1 cellular context compared by ENCODE assay signal in the genomic region with DNA sequence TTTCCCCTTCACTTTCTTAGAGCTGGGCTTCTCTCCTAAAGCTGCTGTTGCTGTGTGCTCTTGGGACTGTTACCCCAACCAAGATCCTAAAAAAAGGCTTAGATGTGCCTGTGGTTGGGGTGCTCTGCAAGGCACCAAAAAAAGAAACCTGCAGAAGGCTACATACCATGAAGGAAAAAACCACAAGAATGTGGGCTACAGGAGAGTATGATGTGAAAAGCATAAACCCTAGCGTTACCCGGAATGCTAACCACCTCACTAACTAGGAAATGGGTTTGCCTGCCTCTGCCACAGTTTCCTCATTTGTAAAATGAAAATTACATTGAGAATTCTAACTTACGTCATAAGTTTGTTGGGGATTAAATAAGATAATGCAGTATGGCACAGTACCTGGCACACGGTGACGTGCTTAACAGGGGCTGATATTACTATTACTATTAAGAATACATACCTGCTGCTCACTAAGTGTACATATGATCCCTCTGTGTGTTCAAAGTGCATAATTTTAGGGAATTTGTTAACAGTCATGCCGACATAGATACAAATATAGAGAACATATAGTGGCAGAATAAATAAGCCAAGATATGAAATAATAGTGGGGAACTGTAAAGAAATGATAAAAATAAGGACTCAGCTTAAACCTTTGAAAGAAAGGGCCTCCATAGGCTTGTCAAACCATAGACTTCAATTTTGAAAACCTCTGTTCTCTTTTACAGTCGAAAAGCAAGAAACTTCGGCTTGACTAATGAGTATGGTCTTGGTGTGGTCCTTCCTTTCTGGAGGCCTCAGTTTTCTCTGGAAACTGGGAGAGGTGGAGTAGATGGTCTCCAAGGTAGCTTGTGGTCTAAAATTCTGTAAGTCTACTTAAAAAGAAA.
TF ChIP-seq lines count a peak whose summit lies in the region.

No MANE protein-coding gene starts in this region.

TF ChIP-seq in SK-N-SH treated with all-trans-retinoic acid at 6 μM for 48 hours, 23 proteins besides CTCF, POLR2A, EP300 and RAD21 (continued from another document):
- TF ChIP-seq, protein P1, sequence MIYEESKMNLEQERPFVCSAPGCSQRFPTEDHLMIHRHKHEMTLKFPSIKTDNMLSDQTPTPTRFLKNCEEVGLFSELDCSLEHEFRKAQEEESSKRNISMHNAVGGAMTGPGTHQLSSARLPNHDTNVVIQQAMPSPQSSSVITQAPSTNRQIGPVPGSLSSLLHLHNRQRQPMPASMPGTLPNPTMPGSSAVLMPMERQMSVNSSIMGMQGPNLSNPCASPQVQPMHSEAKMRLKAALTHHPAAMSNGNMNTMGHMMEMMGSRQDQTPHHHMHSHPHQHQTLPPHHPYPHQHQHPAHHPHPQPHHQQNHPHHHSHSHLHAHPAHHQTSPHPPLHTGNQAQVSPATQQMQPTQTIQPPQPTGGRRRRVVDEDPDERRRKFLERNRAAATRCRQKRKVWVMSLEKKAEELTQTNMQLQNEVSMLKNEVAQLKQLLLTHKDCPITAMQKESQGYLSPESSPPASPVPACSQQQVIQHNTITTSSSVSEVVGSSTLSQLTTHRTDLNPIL (CRISPR knock-in tag; IDR thresholded peaks at IDR 0.05; ENCODE audit: low read depth) = no peak
- TF ChIP-seq, protein P2, sequence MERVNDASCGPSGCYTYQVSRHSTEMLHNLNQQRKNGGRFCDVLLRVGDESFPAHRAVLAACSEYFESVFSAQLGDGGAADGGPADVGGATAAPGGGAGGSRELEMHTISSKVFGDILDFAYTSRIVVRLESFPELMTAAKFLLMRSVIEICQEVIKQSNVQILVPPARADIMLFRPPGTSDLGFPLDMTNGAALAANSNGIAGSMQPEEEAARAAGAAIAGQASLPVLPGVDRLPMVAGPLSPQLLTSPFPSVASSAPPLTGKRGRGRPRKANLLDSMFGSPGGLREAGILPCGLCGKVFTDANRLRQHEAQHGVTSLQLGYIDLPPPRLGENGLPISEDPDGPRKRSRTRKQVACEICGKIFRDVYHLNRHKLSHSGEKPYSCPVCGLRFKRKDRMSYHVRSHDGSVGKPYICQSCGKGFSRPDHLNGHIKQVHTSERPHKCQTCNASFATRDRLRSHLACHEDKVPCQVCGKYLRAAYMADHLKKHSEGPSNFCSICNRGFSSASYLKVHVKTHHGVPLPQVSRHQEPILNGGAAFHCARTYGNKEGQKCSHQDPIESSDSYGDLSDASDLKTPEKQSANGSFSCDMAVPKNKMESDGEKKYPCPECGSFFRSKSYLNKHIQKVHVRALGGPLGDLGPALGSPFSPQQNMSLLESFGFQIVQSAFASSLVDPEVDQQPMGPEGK (CRISPR knock-in tag; IDR thresholded peaks at IDR 0.05; ENCODE audit: borderline replicate concordance) = no peak
- TF ChIP-seq CSDC2 (CRISPR knock-in tag; IDR thresholded peaks at IDR 0.05) (no peak), SNAI2 (CRISPR knock-in tag; IDR thresholded peaks at IDR 0.05) (no peak)
